ENCODE assay signal across 8 cellular contexts in the genomic region with DNA sequence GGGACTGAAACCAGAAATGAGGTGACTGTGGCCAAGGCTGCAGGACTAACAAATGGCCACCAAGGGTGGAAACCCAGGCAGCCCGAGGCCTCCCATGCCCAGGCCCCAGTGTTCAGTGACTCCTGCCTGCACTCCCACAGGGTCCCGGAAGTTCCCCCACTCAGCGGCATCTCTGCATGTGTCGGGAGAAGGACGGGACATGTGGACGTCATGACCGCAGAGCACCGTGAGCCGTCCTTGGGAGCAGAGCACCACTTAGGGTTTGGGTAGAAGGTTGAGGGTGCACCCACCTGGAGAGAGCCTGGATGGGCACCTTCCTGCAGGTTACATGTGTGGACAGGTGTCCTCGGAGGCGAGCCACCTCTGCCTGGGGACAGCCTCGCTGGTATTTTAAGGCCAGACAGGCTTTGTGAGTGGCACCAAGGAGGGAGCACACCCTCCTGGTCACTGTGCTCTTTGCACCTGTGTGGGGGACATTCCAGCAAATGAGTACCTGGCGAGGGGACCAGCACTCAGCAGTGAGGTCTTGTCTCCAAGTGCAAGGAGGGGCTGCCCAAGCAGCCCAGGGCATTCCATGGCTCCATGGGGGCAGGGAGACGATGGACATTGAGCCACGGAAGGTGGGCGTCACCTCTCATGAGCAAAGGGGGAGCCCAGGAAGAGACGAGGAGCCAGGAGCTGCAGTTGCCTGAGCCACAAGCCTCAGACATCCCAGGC.
"Had no signal": no experiment of that assay in that cellular context is flagged by ENCODE, and none has a peak within 500 bp of the region (broad histone marks: within the 10 kb centered on the region; RNA-seq: fewer than 3 reads in every experiment).

No MANE protein-coding gene starts in this region.

- H2AFZ ChIP-seq: GM23338 had no signal

- H3K4me2 ChIP-seq: GM23338 had no signal

- ATAC-seq: GM23338, HCT116, K562 had no signal

- FAIRE-seq: HTR-8/SVneo, K562 had no signal

- H3K9me3 ChIP-seq: HAP-1 had no signal

- H3K4me3 ChIP-seq: GM23338, HAP-1, K562 had no signal

- DNase-seq: HFFc6, IMR-90, KG1 had no signal

- H3K36me3 ChIP-seq: HAP-1 had no signal

- H3K4me1 ChIP-seq: HAP-1 had no signal
